Comparison of ENCODE assay signal across 1 cellular context in the genomic region with DNA sequence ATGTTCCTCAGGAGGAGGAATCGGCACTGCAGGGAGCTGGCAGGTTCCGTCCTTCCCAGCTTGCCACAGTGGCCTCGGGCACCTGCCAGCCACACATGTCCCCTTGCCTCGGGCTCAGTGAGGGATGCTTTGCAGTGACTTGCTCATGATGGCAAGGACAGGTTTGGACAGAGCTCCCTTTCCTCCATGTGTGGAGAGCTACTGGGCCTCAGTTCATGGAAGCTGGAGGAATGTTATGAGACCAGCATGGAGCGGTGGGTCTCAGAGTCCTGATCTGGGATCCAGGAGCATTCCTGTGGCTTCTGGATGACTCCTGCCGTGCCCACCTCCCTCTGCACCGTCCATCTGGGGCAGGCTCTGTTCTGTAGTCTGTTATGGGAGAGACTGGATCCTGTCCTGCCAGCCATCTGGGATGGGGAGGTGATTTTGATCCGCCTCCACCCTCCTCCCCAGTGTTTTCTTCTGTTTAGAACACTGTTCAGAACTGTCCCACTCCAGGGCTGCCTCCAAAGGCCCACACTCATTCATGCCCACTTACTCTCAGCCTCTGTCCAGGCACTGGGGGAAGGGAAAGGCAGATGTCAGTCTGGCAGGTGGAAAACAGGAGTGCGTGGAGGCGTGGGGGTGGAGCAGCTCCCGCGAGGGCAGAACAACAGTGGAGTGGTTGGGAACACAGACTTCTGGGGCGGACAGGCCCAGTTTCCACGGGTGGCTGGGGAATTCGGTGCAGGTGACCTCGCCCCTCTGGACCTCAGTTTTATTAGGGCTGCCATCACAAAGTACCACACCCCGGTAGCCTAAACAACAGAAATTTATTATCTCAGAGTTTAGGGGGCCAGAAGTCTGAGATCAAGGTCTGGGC.
TF ChIP-seq lines count a peak whose summit lies in the region.

No MANE protein-coding gene starts in this region.

TF ChIP-seq in HEK293, 187 proteins besides CTCF, POLR2A, EP300 and RAD21 (continued from another document):
- TF ChIP-seq, protein P1, sequence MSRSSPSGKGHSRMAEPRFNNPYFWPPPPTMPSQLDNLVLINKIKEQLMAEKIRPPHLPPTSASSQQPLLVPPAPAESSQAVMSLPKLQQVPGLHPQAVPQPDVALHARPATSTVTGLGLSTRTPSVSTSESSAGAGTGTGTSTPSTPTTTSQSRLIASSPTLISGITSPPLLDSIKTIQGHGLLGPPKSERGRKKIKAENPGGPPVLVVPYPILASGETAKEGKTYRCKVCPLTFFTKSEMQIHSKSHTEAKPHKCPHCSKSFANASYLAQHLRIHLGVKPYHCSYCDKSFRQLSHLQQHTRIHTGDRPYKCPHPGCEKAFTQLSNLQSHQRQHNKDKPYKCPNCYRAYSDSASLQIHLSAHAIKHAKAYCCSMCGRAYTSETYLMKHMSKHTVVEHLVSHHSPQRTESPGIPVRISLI (tag by site-specific recombination; IDR thresholded peaks at IDR 0.05) = no peak
- TF ChIP-seq ZFHX2 (tag by site-specific recombination; conservative IDR thresholded peaks at IDR 0.05) (peak; percentile 99), ZBTB21 (tag by site-specific recombination; IDR thresholded peaks at IDR 0.05) (no peak), ZNF558 (tag by site-specific recombination; IDR thresholded peaks at IDR 0.05) (no peak), ZNF596 (tag by site-specific recombination; IDR thresholded peaks at IDR 0.05) (no peak), ZNF792 (tag by site-specific recombination; IDR thresholded peaks at IDR 0.05) (no peak), EGR2 (tag by site-specific recombination; IDR thresholded peaks at IDR 0.05; ENCODE audit: low read depth) (peak; percentile 99), ZNF600 (tag by site-specific recombination; IDR thresholded peaks at IDR 0.05) (peak; percentile 65), ZNF350 (tag by site-specific recombination; IDR thresholded peaks at IDR 0.05) (0 out of 2 replicates have a peak, but pooled peaks have one; percentile 25), ZNF223 (tag by site-specific recombination; IDR thresholded peaks at IDR 0.05) (no peak), ZIC2 (tag by site-specific recombination; IDR thresholded peaks at IDR 0.05) (peak; percentile 82), ZNF521 (tag by site-specific recombination; IDR thresholded peaks at IDR 0.05) (no peak)
- TF ChIP-seq, protein P2, sequence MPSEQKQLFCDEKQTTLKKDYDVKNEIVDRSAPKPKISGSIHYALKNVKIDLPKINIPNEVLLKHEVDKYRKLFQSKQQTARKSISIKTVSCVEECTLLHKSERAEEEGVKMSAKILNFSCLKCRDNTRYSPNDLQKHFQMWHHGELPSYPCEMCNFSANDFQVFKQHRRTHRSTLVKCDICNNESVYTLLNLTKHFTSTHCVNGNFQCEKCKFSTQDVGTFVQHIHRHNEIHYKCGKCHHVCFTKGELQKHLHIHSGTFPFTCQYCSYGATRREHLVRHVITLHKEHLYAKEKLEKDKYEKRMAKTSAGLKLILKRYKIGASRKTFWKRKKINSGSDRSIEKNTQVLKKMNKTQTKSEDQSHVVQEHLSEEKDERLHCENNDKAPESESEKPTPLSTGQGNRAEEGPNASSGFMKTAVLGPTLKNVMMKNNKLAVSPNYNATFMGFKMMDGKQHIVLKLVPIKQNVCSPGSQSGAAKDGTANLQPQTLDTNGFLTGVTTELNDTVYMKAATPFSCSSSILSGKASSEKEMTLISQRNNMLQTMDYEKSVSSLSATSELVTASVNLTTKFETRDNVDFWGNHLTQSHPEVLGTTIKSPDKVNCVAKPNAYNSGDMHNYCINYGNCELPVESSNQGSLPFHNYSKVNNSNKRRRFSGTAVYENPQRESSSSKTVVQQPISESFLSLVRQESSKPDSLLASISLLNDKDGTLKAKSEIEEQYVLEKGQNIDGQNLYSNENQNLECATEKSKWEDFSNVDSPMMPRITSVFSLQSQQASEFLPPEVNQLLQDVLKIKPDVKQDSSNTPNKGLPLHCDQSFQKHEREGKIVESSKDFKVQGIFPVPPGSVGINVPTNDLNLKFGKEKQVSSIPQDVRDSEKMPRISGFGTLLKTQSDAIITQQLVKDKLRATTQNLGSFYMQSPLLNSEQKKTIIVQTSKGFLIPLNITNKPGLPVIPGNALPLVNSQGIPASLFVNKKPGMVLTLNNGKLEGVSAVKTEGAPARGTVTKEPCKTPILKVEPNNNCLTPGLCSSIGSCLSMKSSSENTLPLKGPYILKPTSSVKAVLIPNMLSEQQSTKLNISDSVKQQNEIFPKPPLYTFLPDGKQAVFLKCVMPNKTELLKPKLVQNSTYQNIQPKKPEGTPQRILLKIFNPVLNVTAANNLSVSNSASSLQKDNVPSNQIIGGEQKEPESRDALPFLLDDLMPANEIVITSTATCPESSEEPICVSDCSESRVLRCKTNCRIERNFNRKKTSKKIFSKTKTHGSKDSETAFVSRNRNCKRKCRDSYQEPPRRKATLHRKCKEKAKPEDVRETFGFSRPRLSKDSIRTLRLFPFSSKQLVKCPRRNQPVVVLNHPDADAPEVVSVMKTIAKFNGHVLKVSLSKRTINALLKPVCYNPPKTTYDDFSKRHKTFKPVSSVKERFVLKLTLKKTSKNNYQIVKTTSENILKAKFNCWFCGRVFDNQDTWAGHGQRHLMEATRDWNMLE (tag by site-specific recombination; conservative IDR thresholded peaks at IDR 0.05; ENCODE audit: low read depth) = no peak
- TF ChIP-seq, protein P3, sequence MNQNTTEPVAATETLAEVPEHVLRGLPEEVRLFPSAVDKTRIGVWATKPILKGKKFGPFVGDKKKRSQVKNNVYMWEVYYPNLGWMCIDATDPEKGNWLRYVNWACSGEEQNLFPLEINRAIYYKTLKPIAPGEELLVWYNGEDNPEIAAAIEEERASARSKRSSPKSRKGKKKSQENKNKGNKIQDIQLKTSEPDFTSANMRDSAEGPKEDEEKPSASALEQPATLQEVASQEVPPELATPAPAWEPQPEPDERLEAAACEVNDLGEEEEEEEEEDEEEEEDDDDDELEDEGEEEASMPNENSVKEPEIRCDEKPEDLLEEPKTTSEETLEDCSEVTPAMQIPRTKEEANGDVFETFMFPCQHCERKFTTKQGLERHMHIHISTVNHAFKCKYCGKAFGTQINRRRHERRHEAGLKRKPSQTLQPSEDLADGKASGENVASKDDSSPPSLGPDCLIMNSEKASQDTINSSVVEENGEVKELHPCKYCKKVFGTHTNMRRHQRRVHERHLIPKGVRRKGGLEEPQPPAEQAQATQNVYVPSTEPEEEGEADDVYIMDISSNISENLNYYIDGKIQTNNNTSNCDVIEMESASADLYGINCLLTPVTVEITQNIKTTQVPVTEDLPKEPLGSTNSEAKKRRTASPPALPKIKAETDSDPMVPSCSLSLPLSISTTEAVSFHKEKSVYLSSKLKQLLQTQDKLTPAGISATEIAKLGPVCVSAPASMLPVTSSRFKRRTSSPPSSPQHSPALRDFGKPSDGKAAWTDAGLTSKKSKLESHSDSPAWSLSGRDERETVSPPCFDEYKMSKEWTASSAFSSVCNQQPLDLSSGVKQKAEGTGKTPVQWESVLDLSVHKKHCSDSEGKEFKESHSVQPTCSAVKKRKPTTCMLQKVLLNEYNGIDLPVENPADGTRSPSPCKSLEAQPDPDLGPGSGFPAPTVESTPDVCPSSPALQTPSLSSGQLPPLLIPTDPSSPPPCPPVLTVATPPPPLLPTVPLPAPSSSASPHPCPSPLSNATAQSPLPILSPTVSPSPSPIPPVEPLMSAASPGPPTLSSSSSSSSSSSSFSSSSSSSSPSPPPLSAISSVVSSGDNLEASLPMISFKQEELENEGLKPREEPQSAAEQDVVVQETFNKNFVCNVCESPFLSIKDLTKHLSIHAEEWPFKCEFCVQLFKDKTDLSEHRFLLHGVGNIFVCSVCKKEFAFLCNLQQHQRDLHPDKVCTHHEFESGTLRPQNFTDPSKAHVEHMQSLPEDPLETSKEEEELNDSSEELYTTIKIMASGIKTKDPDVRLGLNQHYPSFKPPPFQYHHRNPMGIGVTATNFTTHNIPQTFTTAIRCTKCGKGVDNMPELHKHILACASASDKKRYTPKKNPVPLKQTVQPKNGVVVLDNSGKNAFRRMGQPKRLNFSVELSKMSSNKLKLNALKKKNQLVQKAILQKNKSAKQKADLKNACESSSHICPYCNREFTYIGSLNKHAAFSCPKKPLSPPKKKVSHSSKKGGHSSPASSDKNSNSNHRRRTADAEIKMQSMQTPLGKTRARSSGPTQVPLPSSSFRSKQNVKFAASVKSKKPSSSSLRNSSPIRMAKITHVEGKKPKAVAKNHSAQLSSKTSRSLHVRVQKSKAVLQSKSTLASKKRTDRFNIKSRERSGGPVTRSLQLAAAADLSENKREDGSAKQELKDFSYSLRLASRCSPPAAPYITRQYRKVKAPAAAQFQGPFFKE (tag by site-specific recombination; IDR thresholded peaks at IDR 0.05; ENCODE audit: borderline replicate concordance) = no peak
- TF ChIP-seq, protein P4, sequence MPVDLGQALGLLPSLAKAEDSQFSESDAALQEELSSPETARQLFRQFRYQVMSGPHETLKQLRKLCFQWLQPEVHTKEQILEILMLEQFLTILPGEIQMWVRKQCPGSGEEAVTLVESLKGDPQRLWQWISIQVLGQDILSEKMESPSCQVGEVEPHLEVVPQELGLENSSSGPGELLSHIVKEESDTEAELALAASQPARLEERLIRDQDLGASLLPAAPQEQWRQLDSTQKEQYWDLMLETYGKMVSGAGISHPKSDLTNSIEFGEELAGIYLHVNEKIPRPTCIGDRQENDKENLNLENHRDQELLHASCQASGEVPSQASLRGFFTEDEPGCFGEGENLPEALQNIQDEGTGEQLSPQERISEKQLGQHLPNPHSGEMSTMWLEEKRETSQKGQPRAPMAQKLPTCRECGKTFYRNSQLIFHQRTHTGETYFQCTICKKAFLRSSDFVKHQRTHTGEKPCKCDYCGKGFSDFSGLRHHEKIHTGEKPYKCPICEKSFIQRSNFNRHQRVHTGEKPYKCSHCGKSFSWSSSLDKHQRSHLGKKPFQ (tag by site-specific recombination; IDR thresholded peaks at IDR 0.05) = no peak
- TF ChIP-seq, protein P5, sequence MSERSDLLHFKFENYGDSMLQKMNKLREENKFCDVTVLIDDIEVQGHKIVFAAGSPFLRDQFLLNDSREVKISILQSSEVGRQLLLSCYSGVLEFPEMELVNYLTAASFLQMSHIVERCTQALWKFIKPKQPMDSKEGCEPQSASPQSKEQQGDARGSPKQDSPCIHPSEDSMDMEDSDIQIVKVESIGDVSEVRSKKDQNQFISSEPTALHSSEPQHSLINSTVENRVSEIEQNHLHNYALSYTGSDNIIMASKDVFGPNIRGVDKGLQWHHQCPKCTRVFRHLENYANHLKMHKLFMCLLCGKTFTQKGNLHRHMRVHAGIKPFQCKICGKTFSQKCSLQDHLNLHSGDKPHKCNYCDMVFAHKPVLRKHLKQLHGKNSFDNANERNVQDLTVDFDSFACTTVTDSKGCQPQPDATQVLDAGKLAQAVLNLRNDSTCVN (tag by site-specific recombination; optimal IDR thresholded peaks at IDR 0.05) = no peak
- TF ChIP-seq, protein P6, sequence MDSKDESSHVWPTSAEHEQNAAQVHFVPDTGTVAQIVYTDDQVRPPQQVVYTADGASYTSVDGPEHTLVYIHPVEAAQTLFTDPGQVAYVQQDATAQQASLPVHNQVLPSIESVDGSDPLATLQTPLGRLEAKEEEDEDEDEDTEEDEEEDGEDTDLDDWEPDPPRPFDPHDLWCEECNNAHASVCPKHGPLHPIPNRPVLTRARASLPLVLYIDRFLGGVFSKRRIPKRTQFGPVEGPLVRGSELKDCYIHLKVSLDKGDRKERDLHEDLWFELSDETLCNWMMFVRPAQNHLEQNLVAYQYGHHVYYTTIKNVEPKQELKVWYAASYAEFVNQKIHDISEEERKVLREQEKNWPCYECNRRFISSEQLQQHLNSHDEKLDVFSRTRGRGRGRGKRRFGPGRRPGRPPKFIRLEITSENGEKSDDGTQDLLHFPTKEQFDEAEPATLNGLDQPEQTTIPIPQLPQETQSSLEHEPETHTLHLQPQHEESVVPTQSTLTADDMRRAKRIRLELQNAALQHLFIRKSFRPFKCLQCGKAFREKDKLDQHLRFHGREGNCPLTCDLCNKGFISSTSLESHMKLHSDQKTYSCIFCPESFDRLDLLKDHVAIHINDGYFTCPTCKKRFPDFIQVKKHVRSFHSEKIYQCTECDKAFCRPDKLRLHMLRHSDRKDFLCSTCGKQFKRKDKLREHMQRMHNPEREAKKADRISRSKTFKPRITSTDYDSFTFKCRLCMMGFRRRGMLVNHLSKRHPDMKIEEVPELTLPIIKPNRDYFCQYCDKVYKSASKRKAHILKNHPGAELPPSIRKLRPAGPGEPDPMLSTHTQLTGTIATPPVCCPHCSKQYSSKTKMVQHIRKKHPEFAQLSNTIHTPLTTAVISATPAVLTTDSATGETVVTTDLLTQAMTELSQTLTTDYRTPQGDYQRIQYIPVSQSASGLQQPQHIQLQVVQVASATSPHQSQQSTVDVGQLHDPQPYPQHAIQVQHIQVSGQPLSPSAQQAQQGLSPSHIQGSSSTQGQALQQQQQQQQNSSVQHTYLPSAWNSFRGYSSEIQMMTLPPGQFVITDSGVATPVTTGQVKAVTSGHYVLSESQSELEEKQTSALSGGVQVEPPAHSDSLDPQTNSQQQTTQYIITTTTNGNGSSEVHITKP (tag by site-specific recombination; IDR thresholded peaks at IDR 0.05) = no peak
TF ChIP-seq in HEK293: peak in this region for 5.
